In genomic region chr7:90222811-90223725, GRCh38 we compare ENCODE assay signal across 14 cellular contexts. TPM values are rescaled to one million over a fixed set of nuclear protein-coding genes. Genes with fewer than 3 reads are reported as not detected.
DNase-seq lines count a peak whose midpoint lies in the region; ATAC-seq and TF ChIP-seq lines count a peak whose summit lies in the region.
"Had no signal": no experiment of that assay in that cellular context is flagged by ENCODE, and none has a peak within 500 bp of the region (broad histone marks: within the 10 kb centered on the region; RNA-seq: fewer than 3 reads in every experiment).

No MANE protein-coding gene starts in this region.

- H3K4me1 Mint-ChIP-seq in CD8-positive, alpha-beta memory T cell, result no peaks in the 10 kb centered on the region
- no peaks in the 10 kb centered on the region for H3K4me1 Mint-ChIP-seq in stimulated activated memory B cell treated with anti-CD40 and anti-IgM and Interleukin-4, amounts not matched to agents 10 μg/mL and 1 μg/mL and 100 μg/mL, for 72 hours

- H3K4me3 ChIP-seq in ovary, result no peak overlapping the region
- H3K4me3 ChIP-seq in CD8-positive, alpha-beta memory T cell (ENCODE audit: low read length), result no peak overlapping the region
- H3K4me3 ChIP-seq: SJCRH30 had no signal

- H3K27ac ChIP-seq in ovary, result peak overlapping the region; percentile 69 to 82
- H3K27ac ChIP-seq in CD8-positive, alpha-beta memory T cell (ENCODE audit: low read depth, low read length), result no peak overlapping the region
- H3K27ac ChIP-seq: SJCRH30 had no signal

- peak; percentile 10 for TF ChIP-seq POLR2A in ovary (IDR thresholded peaks at IDR 0.05)

- no peak overlapping the region for H3K27ac Mint-ChIP-seq in CD8-positive, alpha-beta memory T cell
- no peak overlapping the region for H3K27ac Mint-ChIP-seq in stimulated activated memory B cell treated with anti-CD40 and anti-IgM and Interleukin-4, amounts not matched to agents 10 μg/mL and 1 μg/mL and 100 μg/mL, for 72 hours
- H3K27ac Mint-ChIP-seq: mesothelial cell of epicardium had no signal

- intact Hi-C loops in ovary (cut with DNase I), result no loop called here

- CTCF ChIA-PET in CD8-positive, alpha-beta memory T cell (lab: Charles Lee), result no interaction called here

- peak; percentile 66 for TF ChIP-seq EP300 in ovary (IDR thresholded peaks at IDR 0.05)

- H3K36me3 ChIP-seq in ovary, result no peaks in the 10 kb centered on the region
- H3K36me3 ChIP-seq in CD8-positive, alpha-beta memory T cell (ENCODE audit: insufficient read depth, low read length), result no peaks in the 10 kb centered on the region
- H3K36me3 ChIP-seq: SJCRH30 had no signal

- H3K27me3 ChIP-seq in ovary, result no peaks in the 10 kb centered on the region
- no peaks in the 10 kb centered on the region for H3K27me3 ChIP-seq in CD8-positive, alpha-beta memory T cell (ENCODE audit: insufficient read depth, low read length, poor library complexity, severe bottlenecking)
- H3K27me3 ChIP-seq: SJCRH30 had no signal

- WGBS in ovary, 3 donors, result 12 to 24% (median 13%) methylated on average over 5 of the region's 5 CpGs

- no peak for ATAC-seq in stimulated activated memory B cell treated with anti-CD40 and anti-IgM and Interleukin-4, amounts not matched to agents 10 μg/mL and 1 μg/mL and 100 μg/mL, for 72 hours
- no peak for ATAC-seq in HG03175 (IDR thresholded peaks at IDR 0.05; ENCODE audit: unreplicated experiment)

- H3K4me1 ChIP-seq in ovary (ENCODE audit: insufficient read depth), result peaks cover 3% of the 10 kb centered on the region
- H3K4me1 ChIP-seq in CD8-positive, alpha-beta memory T cell (ENCODE audit: insufficient read depth, low read length), result no peaks in the 10 kb centered on the region
- H3K4me1 ChIP-seq: SJCRH30 had no signal

- TF ChIP-seq CTCF in ovary (IDR thresholded peaks at IDR 0.05), result no peak

- H3K4me3 Mint-ChIP-seq in CD8-positive, alpha-beta memory T cell, result no peak overlapping the region
- no peak overlapping the region for H3K4me3 Mint-ChIP-seq in stimulated activated memory B cell treated with anti-CD40 and anti-IgM and Interleukin-4, amounts not matched to agents 10 μg/mL and 1 μg/mL and 100 μg/mL, for 72 hours
- H3K4me3 Mint-ChIP-seq: mesothelial cell of epicardium had no signal

- peaks cover 0 to 1% (median 0%) of the 10 kb centered on the region in 5 donors for H3K9me3 Mint-ChIP-seq in CD8-positive, alpha-beta memory T cell
- no peaks in the 10 kb centered on the region for H3K9me3 Mint-ChIP-seq in stimulated activated memory B cell treated with anti-CD40 and anti-IgM and Interleukin-4, amounts not matched to agents 10 μg/mL and 1 μg/mL and 100 μg/mL, for 72 hours
- H3K9me3 Mint-ChIP-seq: mesothelial cell of epicardium had no signal

- DNase-seq in COLO668 (lab: John Stamatoyannopoulos, UW; ENCODE audit: unreplicated experiment) (peak; percentile 17), NCI-H510A (lab: John Stamatoyannopoulos, UW) (peak; percentile 11), fibroblast of gingiva (ENCODE audit: low read depth) (peak; percentile 85), ovary (peak; percentile 52 to 79 (median 58)), hypothalamus (lab: John Stamatoyannopoulos, UW) (no peak)
- DNase-seq in CD8-positive, alpha-beta memory T cell, result no peak
- DNase-seq: activated effector memory CD4-positive, alpha-beta T cell treated with Interleukin-2 at 50 U/mL for 16 hours; COR-L47; NCI-H2081; stimulated activated naive CD4-positive, alpha-beta T cell had no signal

- H3K27me3 Mint-ChIP-seq in CD8-positive, alpha-beta memory T cell, result peaks cover 15 to 53% of the 10 kb centered on the region in 2 donors
- H3K27me3 Mint-ChIP-seq in stimulated activated memory B cell treated with anti-CD40 and anti-IgM and Interleukin-4, amounts not matched to agents 10 μg/mL and 1 μg/mL and 100 μg/mL, for 72 hours, result peaks cover 55% of the 10 kb centered on the region

- POLR2A ChIA-PET in CD8-positive, alpha-beta memory T cell (lab: Charles Lee), result no interaction called here

- H3K36me3 Mint-ChIP-seq in CD8-positive, alpha-beta memory T cell, result no peaks in the 10 kb centered on the region
- no peaks in the 10 kb centered on the region for H3K36me3 Mint-ChIP-seq in stimulated activated memory B cell treated with anti-CD40 and anti-IgM and Interleukin-4, amounts not matched to agents 10 μg/mL and 1 μg/mL and 100 μg/mL, for 72 hours
- H3K36me3 Mint-ChIP-seq: mesothelial cell of epicardium had no signal

- no peaks in the 10 kb centered on the region for H3K9me3 ChIP-seq in ovary
- H3K9me3 ChIP-seq in CD8-positive, alpha-beta memory T cell (ENCODE audit: low read length), result no peaks in the 10 kb centered on the region
- H3K9me3 ChIP-seq: SJCRH30 had no signal

RNA-seq across cellular contexts. Expression of gene STEAP2, which starts 11.5 kb away (rescaled TPM):
- total RNA-seq in ovary, result 10 to 100 TPM; 21.1 to 47.1 (median 27.6) TPM
- polyA plus RNA-seq in ovary, result 10 to 100 TPM in 1 of 2 donors, 1 to 10 TPM in 1; 10.0 to 15.7 TPM
- total RNA-seq in CD8-positive, alpha-beta memory T cell, result not detected
- polyA plus RNA-seq in CD8-positive, alpha-beta memory T cell, result 0.15 TPM

RNA-seq across cellular contexts. Expression of gene CFAP69, which starts 21.9 kb away (rescaled TPM):
- 10 to 100 TPM in 5 of 7 donors, 1 to 10 TPM in 2; 7.0 to 37.9 (median 11.2) TPM for total RNA-seq in ovary
- 1 to 10 TPM; 3.1 to 6.3 TPM for polyA plus RNA-seq in ovary
- total RNA-seq in CD8-positive, alpha-beta memory T cell, result under 1 TPM; 0.53 to 0.81 TPM
- not detected for polyA plus RNA-seq in CD8-positive, alpha-beta memory T cell

Comparison
In these comparisons a context has a peak if more than half of its experiments do, and no peak if none do; other contexts are left out.
1. DNase-seq: peak in COLO668 (single experiment), NCI-H510A (single experiment), fibroblast of gingiva (single experiment) and ovary (5 of 5); none in CD8-positive, alpha-beta memory T cell (0 of 5) and hypothalamus (0 of 51).
2. RNA of gene STEAP2, which starts 11.5 kb away (total RNA-seq): 21.1 to 47.1 TPM in ovary; not detected in CD8-positive, alpha-beta memory T cell; every median in the first group is over 10 times any median in the second.
3. RNA of gene CFAP69, which starts 21.9 kb away (total RNA-seq): 7.0 to 37.9 TPM in ovary; 0.53 to 0.81 TPM in CD8-positive, alpha-beta memory T cell; every median in the first group is over 4 times any median in the second.